ENCODE assay signal across 1 cellular context in genomic region chr10:71981024-71981867, GRCh38.
TF ChIP-seq lines count a peak whose summit lies in the region.

No MANE protein-coding gene starts in this region.

TF ChIP-seq in HepG2, 621 proteins besides CTCF, POLR2A, EP300 and RAD21 (continued from another document and continues in another):
- TF ChIP-seq TERF1 (CRISPR knock-in tag; IDR thresholded peaks at IDR 0.05) = no peak
- TF ChIP-seq YEATS2 (CRISPR knock-in tag; IDR thresholded peaks at IDR 0.05; ENCODE audit: borderline replicate concordance) = no peak
- no peak for TF ChIP-seq CBX1 (IDR thresholded peaks at IDR 0.05; ENCODE audit: low read depth)
- 0 out of 2 replicates have a peak, but pooled peaks have one; percentile 28 for TF ChIP-seq FIP1L1 (IDR thresholded peaks at IDR 0.05; ENCODE audit: borderline replicate concordance, insufficient read depth, low read depth, low read length)
- TF ChIP-seq ZNF543 (CRISPR knock-in tag; IDR thresholded peaks at IDR 0.05) = 0 out of 2 replicates have a peak, but pooled peaks have one; percentile 33
- no peak for TF ChIP-seq ZSCAN20 (CRISPR knock-in tag; IDR thresholded peaks at IDR 0.05; ENCODE audit: borderline replicate concordance)
- peak; percentile 33; the same call in 1 of the 2 replicates for TF ChIP-seq ZMAT3 (CRISPR knock-in tag; conservative IDR thresholded peaks at IDR 0.05)
- TF ChIP-seq ZBTB4 (CRISPR knock-in tag; IDR thresholded peaks at IDR 0.05; ENCODE audit: borderline replicate concordance) = no peak; the same call in 1 of the 2 replicates
- TF ChIP-seq PBX2 (CRISPR knock-in tag; IDR thresholded peaks at IDR 0.05) = no peak
- TF ChIP-seq ZBTB2 (CRISPR knock-in tag; IDR thresholded peaks at IDR 0.05; ENCODE audit: low read depth) = no peak
- no peak for TF ChIP-seq SCMH1 (CRISPR knock-in tag; IDR thresholded peaks at IDR 0.05; ENCODE audit: borderline replicate concordance)
- no peak for TF ChIP-seq KDM4B (CRISPR knock-in tag; IDR thresholded peaks at IDR 0.05)
- no peak for TF ChIP-seq KMT2A (CRISPR knock-in tag; IDR thresholded peaks at IDR 0.05)
- no peak for TF ChIP-seq ZKSCAN8 (CRISPR knock-in tag; IDR thresholded peaks at IDR 0.05; ENCODE audit: borderline replicate concordance)
- no peak for TF ChIP-seq PLRG1 (conservative IDR thresholded peaks at IDR 0.05)
- no peak for TF ChIP-seq NR2F6 (IDR thresholded peaks at IDR 0.05)
- TF ChIP-seq NR2F6 (CRISPR knock-in tag; IDR thresholded peaks at IDR 0.05) = peak; percentile 17; the same call in 1 of the 2 replicates
- TF ChIP-seq FOSL2 (CRISPR knock-in tag; IDR thresholded peaks at IDR 0.05) = peak; percentile 26; the same call in 1 of the 2 replicates
- TF ChIP-seq SRSF9 (IDR thresholded peaks at IDR 0.05; ENCODE audit: borderline replicate concordance, insufficient read depth, low read depth, low read length, poor library complexity, severe bottlenecking) = no peak
- no peak for TF ChIP-seq SNRNP70 (IDR thresholded peaks at IDR 0.05; ENCODE audit: low read depth, low read length)
- TF ChIP-seq ZNF839 (CRISPR knock-in tag; IDR thresholded peaks at IDR 0.05; ENCODE audit: borderline replicate concordance) = no peak
- TF ChIP-seq RELA (CRISPR knock-in tag; IDR thresholded peaks at IDR 0.05) = no peak
- TF ChIP-seq SALL2 (CRISPR knock-in tag; IDR thresholded peaks at IDR 0.05) = 0 out of 2 replicates have a peak, but pooled peaks have one; percentile 28
- TF ChIP-seq HMGXB3 (CRISPR knock-in tag; IDR thresholded peaks at IDR 0.05; ENCODE audit: borderline replicate concordance) = no peak
- TF ChIP-seq NCOA2 (CRISPR knock-in tag; IDR thresholded peaks at IDR 0.05) = peak; percentile 37; the same call in 1 of the 2 replicates
- TF ChIP-seq SOX6 (IDR thresholded peaks at IDR 0.05) = no peak
- TF ChIP-seq SOX6 (CRISPR knock-in tag; IDR thresholded peaks at IDR 0.05) = peak; percentile 71
- no peak for TF ChIP-seq NFIB (CRISPR knock-in tag; IDR thresholded peaks at IDR 0.05; ENCODE audit: borderline replicate concordance)
- TF ChIP-seq ZNF607 (CRISPR knock-in tag; IDR thresholded peaks at IDR 0.05; ENCODE audit: borderline replicate concordance) = no peak
- TF ChIP-seq ZNF609 (CRISPR knock-in tag; IDR thresholded peaks at IDR 0.05; ENCODE audit: borderline replicate concordance) = no peak
- peak; percentile 71 for TF ChIP-seq HDAC2 (CRISPR knock-in tag; IDR thresholded peaks at IDR 0.05)
- no peak for TF ChIP-seq REST (IDR thresholded peaks at IDR 0.05; ENCODE audit: borderline replicate concordance in 1 of 2, low read depth in 1 of 2, low read length in 2 of 2)
- no peak for TF ChIP-seq ZNF577 (CRISPR knock-in tag; IDR thresholded peaks at IDR 0.05; ENCODE audit: borderline replicate concordance, low read depth)
- 0 out of 2 replicates have a peak, but pooled peaks have one; percentile 19 for TF ChIP-seq ZMYM2 (CRISPR knock-in tag; IDR thresholded peaks at IDR 0.05)
- TF ChIP-seq ZNF234 (CRISPR knock-in tag; conservative IDR thresholded peaks at IDR 0.05) = no peak
- TF ChIP-seq ZNF749 (CRISPR knock-in tag; IDR thresholded peaks at IDR 0.05; ENCODE audit: borderline replicate concordance) = no peak
- 0 out of 4 replicates have a peak, but pooled peaks of 1 of the 2 experiments have one; percentile 29 for TF ChIP-seq HMGXB4 (CRISPR knock-in tag; IDR thresholded peaks at IDR 0.05; ENCODE audit: borderline replicate concordance in 1 of 2, low read depth in 1 of 2)
- no peak for TF ChIP-seq ZKSCAN5 (CRISPR knock-in tag; IDR thresholded peaks at IDR 0.05)
